24 cellular contexts compared by ENCODE assay signal in genomic region chr4:65592089-65592488, GRCh38.
A peak's percentile ranks its signal among the peaks of the same experiment; 100 is the strongest.
DNase-seq lines count a peak whose midpoint lies in the region; ATAC-seq and TF ChIP-seq lines count a peak whose summit lies in the region.
"Had no signal": no experiment of that assay in that cellular context is flagged by ENCODE, and none has a peak within 500 bp of the region (broad histone marks: within the 10 kb centered on the region; RNA-seq: fewer than 3 reads in every experiment).

No MANE protein-coding gene starts in this region.

- intact Hi-C loops in activated CD4-positive, alpha-beta memory T cell treated with anti-CD3 and anti-CD28 coated beads for 36 hours (cut with micrococcal nuclease) = no loop called here

- H3K36me3 ChIP-seq in GM23338 (ENCODE audit: insufficient read depth) (no peaks in the 10 kb centered on the region), neuronal stem cell (replicated peaks in 1 of 2; ENCODE audit: control insufficient read depth in 2 of 2, insufficient read depth in 2 of 2, low read length in 2 of 2) (no peaks in the 10 kb centered on the region)

- ATAC-seq in GM23338 (peak; percentile 91), HG02623 (IDR thresholded peaks at IDR 0.05; ENCODE audit: unreplicated experiment) (no peak), HG03039 (IDR thresholded peaks at IDR 0.05; ENCODE audit: unreplicated experiment) (no peak)
- ATAC-seq: GM12878, K562 had no signal

- no peaks in the 10 kb centered on the region for H3K9me3 Mint-ChIP-seq in GM23338
- peaks cover 11% of the 10 kb centered on the region for H3K9me3 Mint-ChIP-seq in activated CD4-positive, alpha-beta memory T cell treated with anti-CD3 and anti-CD28 coated beads for 36 hours

- H3K27me3 ChIP-seq in GM23338 (ENCODE audit: insufficient read depth) = no peaks in the 10 kb centered on the region
- no peaks in the 10 kb centered on the region for H3K27me3 ChIP-seq in neuronal stem cell (ENCODE audit: control insufficient read depth in 3 of 3, insufficient read depth in 3 of 3, low read depth in 1 of 3, low read length in 3 of 3)

- no peak overlapping the region for H4K91ac ChIP-seq in neuronal stem cell (ENCODE audit: low read depth, low read length, poor library complexity)

- no peaks in the 10 kb centered on the region for H3K79me1 ChIP-seq in neuronal stem cell (ENCODE audit: low read depth, low read length)

- CTCF ChIA-PET in activated CD4-positive, alpha-beta memory T cell treated with anti-CD3 and anti-CD28 coated beads for 36 hours (lab: Charles Lee) = no interaction called here

- H3K27ac Mint-ChIP-seq in GM23338 = peak overlapping the region; percentile 92
- no peak overlapping the region for H3K27ac Mint-ChIP-seq in activated CD4-positive, alpha-beta memory T cell treated with anti-CD3 and anti-CD28 coated beads for 36 hours

- TF ChIP-seq CTCF in GM23338 (conservative IDR thresholded peaks at IDR 0.05; ENCODE audit: low read depth in 2 of 2) (no peak), VCaP (conservative IDR thresholded peaks at IDR 0.05) (no peak)

- H2BK120ac ChIP-seq in neuronal stem cell (ENCODE audit: low read depth, low read length) = no peak overlapping the region

- no peak overlapping the region for H2BK15ac ChIP-seq in neuronal stem cell (ENCODE audit: low read length)

- peaks cover 2% of the 10 kb centered on the region for H3K27me3 Mint-ChIP-seq in GM23338 (ENCODE audit: insufficient read depth, low read depth, poor library complexity)
- no peaks in the 10 kb centered on the region for H3K27me3 Mint-ChIP-seq in activated CD4-positive, alpha-beta memory T cell treated with anti-CD3 and anti-CD28 coated beads for 36 hours

- H3K4me3 ChIP-seq in GM23338 (no peak overlapping the region), neuronal stem cell (ENCODE audit: low read length in 2 of 2) (no peak overlapping the region)
- H3K4me3 ChIP-seq: GM12878, K562, SK-N-MC had no signal

- H3K4me1 ChIP-seq in GM23338 (ENCODE audit: insufficient read depth) (peaks cover 55% of the 10 kb centered on the region), neuronal stem cell (ENCODE audit: control insufficient read depth in 2 of 2, insufficient read depth in 1 of 2, low read depth in 1 of 2, low read length in 2 of 2) (peaks cover 2 to 26% of the 10 kb centered on the region in 2 donors)

- H2BK12ac ChIP-seq in neuronal stem cell (ENCODE audit: low read length) = no peak overlapping the region

- DNase-seq in GM23338 (ENCODE audit: low spot score) = peak; percentile 50
- peak; percentile 19 for DNase-seq in iPS-NIHi11 (ENCODE audit: low spot score)
- no peak for DNase-seq in neuronal stem cell (ENCODE audit: low spot score)
- DNase-seq in GM03348 (ENCODE audit: low spot score) = no peak
- DNase-seq in activated CD4-positive, alpha-beta memory T cell treated with anti-CD3 and anti-CD28 coated beads for 36 hours = no peak
- DNase-seq: 8988T, COR-L47, DMS153, GF-D8, GOT3, NCI-H1092 treated with DMSO at 0.1 percent for 48 hours, NCI-H146, NCI-H2081, NCI-H2171 treated with DMSO at 0.1 percent for 48 hours, NCI-H510A, NCI-H774, OCI-M1, SHP77 had no signal

- H3K14ac ChIP-seq in neuronal stem cell (ENCODE audit: low read length) = no peak overlapping the region

- no peaks in the 10 kb centered on the region for H4K20me1 ChIP-seq in GM23338 (replicated peaks; ENCODE audit: insufficient read depth)

- no peaks in the 10 kb centered on the region for H3K36me3 Mint-ChIP-seq in GM23338 (ENCODE audit: low read depth)
- no peaks in the 10 kb centered on the region for H3K36me3 Mint-ChIP-seq in activated CD4-positive, alpha-beta memory T cell treated with anti-CD3 and anti-CD28 coated beads for 36 hours

- no peak overlapping the region for H2AK5ac ChIP-seq in neuronal stem cell (ENCODE audit: low read depth, low read length)

- no peaks in the 10 kb centered on the region for H3K9me2 ChIP-seq in GM23338 (ENCODE audit: insufficient read depth)

- POLR2A ChIA-PET in activated CD4-positive, alpha-beta memory T cell treated with anti-CD3 and anti-CD28 coated beads for 36 hours (lab: Charles Lee) = no interaction called here

- peaks cover 57% of the 10 kb centered on the region for H3K4me1 Mint-ChIP-seq in GM23338
- H3K4me1 Mint-ChIP-seq in activated CD4-positive, alpha-beta memory T cell treated with anti-CD3 and anti-CD28 coated beads for 36 hours (ENCODE audit: low read depth) = no peaks in the 10 kb centered on the region

- peak overlapping the region; percentile 24; the same call in 1 of the 2 replicates for H3K4me2 ChIP-seq in GM23338
- no peak overlapping the region for H3K4me2 ChIP-seq in neuronal stem cell (ENCODE audit: insufficient read depth, low read length, poor library complexity, severe bottlenecking)

- H2AFZ ChIP-seq in GM23338 = peak overlapping the region; percentile 74
- H2AFZ ChIP-seq in neuronal stem cell (ENCODE audit: low read length) = peak overlapping the region; percentile 37

- H3K27ac ChIP-seq in GM23338 (ENCODE audit: low read depth) (peak overlapping the region; percentile 11; the same call in 1 of the 2 replicates), VCaP (peak overlapping the region; percentile 78), neuronal stem cell (replicated peaks; ENCODE audit: low read length) (no peak overlapping the region)
- H3K27ac ChIP-seq: SK-N-MC had no signal

- no peak overlapping the region for H4K8ac ChIP-seq in neuronal stem cell (ENCODE audit: low read depth, low read length)

- H2BK5ac ChIP-seq in neuronal stem cell (ENCODE audit: low read length) = no peak overlapping the region

- H3K18ac ChIP-seq in neuronal stem cell (ENCODE audit: low read length) = no peak overlapping the region

- H3K9ac ChIP-seq in neuronal stem cell (ENCODE audit: low read depth, low read length, poor library complexity) = no peak overlapping the region

- H3K23ac ChIP-seq in neuronal stem cell (ENCODE audit: low read depth, low read length, poor library complexity) = no peak overlapping the region

- H3K9me3 ChIP-seq in neuronal stem cell (replicated peaks in 1 of 2; ENCODE audit: control insufficient read depth in 2 of 2, insufficient read depth in 1 of 2, low read depth in 1 of 2, low read length in 2 of 2) = no peaks in the 10 kb centered on the region

- no peaks in the 10 kb centered on the region for H3F3A ChIP-seq in GM23338 (replicated peaks; ENCODE audit: low read depth)

- no CpG with 5 or more reads among the region's 3 CpGs for WGBS in neuronal stem cell (ENCODE audit: extremely low coverage in 2 of 2, insufficient read length in 2 of 2, insufficient replicate concordance in 1 of 2), 2 donors

- no peaks in the 10 kb centered on the region for H3K79me2 ChIP-seq in GM23338 (replicated peaks; ENCODE audit: insufficient read depth)

- no peak overlapping the region for H3K4me3 Mint-ChIP-seq in GM23338
- H3K4me3 Mint-ChIP-seq in activated CD4-positive, alpha-beta memory T cell treated with anti-CD3 and anti-CD28 coated beads for 36 hours = no peak overlapping the region

- no peak overlapping the region for H3K4ac ChIP-seq in neuronal stem cell (ENCODE audit: low read length)

TF ChIP-seq in GM23338, 12 proteins besides CTCF, POLR2A, EP300 and RAD21 (continues in another document):
- TF ChIP-seq EZH2 (IDR thresholded peaks at IDR 0.05; ENCODE audit: low read depth, unreplicated experiment) = no peak

Comparison
In these comparisons a context has a peak if more than half of its experiments do, and no peak if none do; other contexts are left out.
1. DNase-seq: peak in GM23338 (single experiment) and iPS-NIHi11 (single experiment); none in neuronal stem cell (single experiment), GM03348 (single experiment) and activated CD4-positive, alpha-beta memory T cell treated with anti-CD3 and anti-CD28 coated beads for 36 hours (single experiment).